Comparison of ENCODE assay signal across 8 cellular contexts in genomic region chr4:133149364-133149695, GRCh38. TPM values are rescaled to one million over a fixed set of nuclear protein-coding genes. Genes with fewer than 3 reads are reported as not detected.
A peak's percentile ranks its signal among the peaks of the same experiment; 100 is the strongest.
DNase-seq lines count a peak whose midpoint lies in the region; ATAC-seq and TF ChIP-seq lines count a peak whose summit lies in the region.

No MANE protein-coding gene starts in this region.

- no peaks in the 10 kb centered on the region for H3K9me3 Mint-ChIP-seq in activated naive CD4-positive, alpha-beta T cell treated with anti-CD3 and anti-CD28 coated beads, Interleukin-2, amount 50 U/mL, for 24 hours

- peak overlapping the region; percentile 74 for H3K4me3 Mint-ChIP-seq in activated naive CD4-positive, alpha-beta T cell treated with anti-CD3 and anti-CD28 coated beads, Interleukin-2, amount 50 U/mL, for 24 hours

- no peak for DNase-seq in activated naive CD4-positive, alpha-beta T cell treated with anti-CD3 and anti-CD28 coated beads, Interleukin-2, amount 50 U/mL, for 16 hours
- DNase-seq in mammary epithelial cell (no peak), transverse colon (no peak), amniotic stem cell (lab: John Stamatoyannopoulos, UW) (no peak), retina (no peak)

- H3K9ac ChIP-seq in mammary epithelial cell (ENCODE audit: insufficient read depth, low read length) (no peak overlapping the region), mucosa of rectum (ENCODE audit: low read depth in 1 of 2, low read length in 2 of 2) (no peak overlapping the region)

- peak overlapping the region; percentile 39 to 54 (median 49) for H3K4me3 ChIP-seq in mammary epithelial cell (replicated peaks in 1 of 3; ENCODE audit: insufficient read depth in 1 of 3, low read depth in 2 of 3, low read length in 3 of 3)
- peak overlapping the region; percentile 24 to 69 for H3K4me3 ChIP-seq in mucosa of rectum (ENCODE audit: low read length in 2 of 2)
- H3K4me3 ChIP-seq in transverse colon, result peak overlapping the region; percentile 18 to 37 (median 25)

- H3K27me3 ChIP-seq in mammary epithelial cell (ENCODE audit: insufficient read depth, low read length) (peaks cover 77% of the 10 kb centered on the region), mucosa of rectum (ENCODE audit: control insufficient read depth in 2 of 2, insufficient read depth in 2 of 2, low read length in 2 of 2) (peaks cover 31 to 33% of the 10 kb centered on the region in 2 donors), transverse colon (peaks cover 97% of the 10 kb centered on the region)

- H3K36me3 Mint-ChIP-seq in activated naive CD4-positive, alpha-beta T cell treated with anti-CD3 and anti-CD28 coated beads, Interleukin-2, amount 50 U/mL, for 24 hours, result peaks cover 5% of the 10 kb centered on the region

- H3K4me2 ChIP-seq in mammary epithelial cell (ENCODE audit: insufficient read depth, low read depth, low read length), result peak overlapping the region; percentile 89

- no peak for TF ChIP-seq EP300 in transverse colon (IDR thresholded peaks at IDR 0.05; ENCODE audit: low read depth)

- BruUV-seq in mammary epithelial cell (replicated peaks; lab: Mats Ljungman, UMichigan), result no TSS peak

- H3K27ac Mint-ChIP-seq in activated naive CD4-positive, alpha-beta T cell treated with anti-CD3 and anti-CD28 coated beads, Interleukin-2, amount 50 U/mL, for 24 hours, result no peak overlapping the region

- TF ChIP-seq CTCF in mammary epithelial cell (conservative IDR thresholded peaks at IDR 0.05 in 1 of 2, IDR thresholded peaks at IDR 0.05 in 1 of 2; ENCODE audit: extremely low read depth in 1 of 2, insufficient read depth in 1 of 2, low read depth in 1 of 2, low read length in 2 of 2) (no peak), transverse colon (IDR thresholded peaks at IDR 0.05) (no peak)

- H3K36me3 ChIP-seq in mammary epithelial cell (ENCODE audit: insufficient read depth, low read length) (no peaks in the 10 kb centered on the region), mucosa of rectum (ENCODE audit: control insufficient read depth in 2 of 2, insufficient read depth in 2 of 2, low read length in 2 of 2) (no peaks in the 10 kb centered on the region), transverse colon (no peaks in the 10 kb centered on the region)

- peak overlapping the region; percentile 87 for H2AFZ ChIP-seq in mammary epithelial cell (ENCODE audit: low read depth, low read length)

- TF ChIP-seq POLR2A in transverse colon (IDR thresholded peaks at IDR 0.05), result no peak

- H3K27me3 Mint-ChIP-seq in activated naive CD4-positive, alpha-beta T cell treated with anti-CD3 and anti-CD28 coated beads, Interleukin-2, amount 50 U/mL, for 24 hours, result peaks cover 55% of the 10 kb centered on the region

- no peaks in the 10 kb centered on the region for H3K79me2 ChIP-seq in mammary epithelial cell (ENCODE audit: insufficient read depth, low read length)

- dilution Hi-C loops in mammary epithelial cell (cut with HindIII; ENCODE audit: low sequenced_read_pairs), result no loop called here

- no peak for ATAC-seq in GM19463 (IDR thresholded peaks at IDR 0.05; ENCODE audit: unreplicated experiment)

- peaks cover 20% of the 10 kb centered on the region for H3K4me1 Mint-ChIP-seq in activated naive CD4-positive, alpha-beta T cell treated with anti-CD3 and anti-CD28 coated beads, Interleukin-2, amount 50 U/mL, for 24 hours

- WGBS in mammary epithelial cell (ENCODE audit: low coverage, missing lambda C conversion rate), result 0% methylated on average over 5 of the region's 8 CpGs
- WGBS in transverse colon (ENCODE audit: low coverage in 1 of 2), 2 donors, result 9% methylated on average over 7 to 8 of the region's 8 CpGs

- H3K9me3 ChIP-seq in mammary epithelial cell (replicated peaks; ENCODE audit: insufficient read depth, low read length) (no peaks in the 10 kb centered on the region), mucosa of rectum (ENCODE audit: control insufficient read depth in 2 of 2, low read length in 2 of 2) (no peaks in the 10 kb centered on the region), transverse colon (no peaks in the 10 kb centered on the region)

- intact Hi-C loops in mammary epithelial cell (cut with micrococcal nuclease), result loop anchor here (10.0 kb wide), 2 partner anchors 165 to 685 kb away; no protein-coding TSS in a partner anchor
- intact Hi-C loops in transverse colon (cut with DNase I; ENCODE audit: low total_unique reads), result no loop called here

- CTCF ChIA-PET in mammary epithelial cell (lab: Charles Lee; ENCODE audit: low non-redundant PET), result interaction anchor here (0.6 to 0.7 kb wide), 3 partner anchors 327 to 1628 kb away, joined by 3 to 5 read pairs (median 3); no protein-coding TSS in a partner anchor

- H3K27ac ChIP-seq in mammary epithelial cell (ENCODE audit: insufficient read depth, low read depth, low read length) (no peak overlapping the region), mucosa of rectum (ENCODE audit: low read depth in 2 of 2, low read length in 2 of 2) (no peak overlapping the region), transverse colon (no peak overlapping the region)

- peaks cover 27% of the 10 kb centered on the region for H3K4me1 ChIP-seq in mammary epithelial cell (ENCODE audit: insufficient read depth, low read length)
- peaks cover 4 to 10% of the 10 kb centered on the region in 2 donors for H3K4me1 ChIP-seq in mucosa of rectum (ENCODE audit: control insufficient read depth in 2 of 2, insufficient read depth in 2 of 2, low read length in 2 of 2)
- peaks cover 0 to 59% (median 18%) of the 10 kb centered on the region in 4 donors for H3K4me1 ChIP-seq in transverse colon

- H4K20me1 ChIP-seq in mammary epithelial cell (ENCODE audit: insufficient read depth, low read length), result no peaks in the 10 kb centered on the region

- in situ Hi-C loops in mammary epithelial cell (cut with MboI; ENCODE audit: low sequenced_read_pairs in 2 of 2), result no loop called here
- in situ Hi-C loops in transverse colon (cut with MboI; ENCODE audit: low pct_ligation_motif_present in 1 of 4, low pct_unique_long_range_greater_than_20kb in 1 of 4, low sequenced_read_pairs in 3 of 4), result no loop called here

RNA-seq across cellular contexts. Expression of gene PCDH10, which starts 0.2 kb away (rescaled TPM):
- total RNA-seq in mammary epithelial cell (not detected), transverse colon (under 1 TPM; 0.27 to 0.60 (median 0.43) TPM)
- polyA plus RNA-seq in mammary epithelial cell, result not detected
- polyA minus RNA-seq in mammary epithelial cell, result not detected
